ENCODE assay signal across 37 cellular contexts in the genomic region with DNA sequence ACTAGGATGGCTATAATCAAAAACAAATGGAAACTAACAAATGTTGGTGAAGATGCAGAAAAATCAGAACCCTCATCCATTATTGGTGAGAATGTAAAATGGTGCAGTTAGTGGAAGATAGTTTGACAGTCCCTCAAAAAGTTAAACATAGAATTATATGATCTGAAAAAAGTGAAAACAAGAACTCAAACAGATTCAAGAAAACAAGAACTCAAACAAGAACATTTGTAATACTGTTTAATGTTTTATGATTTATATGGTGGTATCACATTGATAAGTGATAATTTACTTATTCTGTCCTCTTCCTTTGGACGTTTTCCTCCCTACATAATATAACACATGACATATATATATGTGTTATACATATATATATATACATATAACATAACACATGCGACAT. TPM values are rescaled to one million over a fixed set of nuclear protein-coding genes. Genes with fewer than 3 reads are reported as not detected.
"Had no signal": no experiment of that assay in that cellular context is flagged by ENCODE, and none has a peak within 500 bp of the region (broad histone marks: within the 10 kb centered on the region; RNA-seq: fewer than 3 reads in every experiment).

No MANE protein-coding gene starts in this region.

- FAIRE-seq: bronchial epithelial cell, TTC549 had no signal

- H3K9me3 Mint-ChIP-seq: central memory CD8-positive, alpha-beta T cell had no signal

- H3K27me3 ChIP-seq: ascending aorta, cardiac muscle cell had no signal

- H3K4me3 ChIP-seq: ascending aorta, cardiac muscle cell had no signal

- H3K36me3 ChIP-seq: ascending aorta, cardiac muscle cell, WERI-Rb-1 had no signal

- H3K4me3 Mint-ChIP-seq: activated CD4-positive, alpha-beta memory T cell treated with anti-CD3 and anti-CD28 coated beads for 36 hours; activated CD4-positive, alpha-beta T cell treated with anti-CD3 and anti-CD28 coated beads, Interleukin-2, amount 10 ng/mL, durations not matched to agents 24 days and 14 days; activated CD8-positive, alpha-beta T cell treated with anti-CD3 and anti-CD28 coated beads for 36 hours; activated naive CD4-positive, alpha-beta T cell treated with anti-CD3 and anti-CD28 coated beads for 36 hours; activated naive CD8-positive, alpha-beta T cell treated with anti-CD3 and anti-CD28 coated beads for 36 hours; brain; central memory CD8-positive, alpha-beta T cell; T-helper 1 cell treated with Interleukin-12 subunit alpha and Interleukin-12 subunit beta and Interleukin-4 antibody, amounts not matched to agents 30 μg/mL and 1 μg/mL, for 36 hours; T-helper 2 cell treated with Interferon-gamma antibody and Interleukin-4, amounts not matched to agents 5 μg/mL and 100 μg/mL, for 36 hours; WTC11 had no signal

- H3K27ac Mint-ChIP-seq: activated CD4-positive, alpha-beta memory T cell treated with anti-CD3 and anti-CD28 coated beads for 36 hours; activated CD4-positive, alpha-beta T cell treated with anti-CD3 and anti-CD28 coated beads, Interleukin-2, amount 10 ng/mL, durations not matched to agents 24 days and 14 days; activated CD8-positive, alpha-beta T cell treated with anti-CD3 and anti-CD28 coated beads for 36 hours; activated naive CD4-positive, alpha-beta T cell treated with anti-CD3 and anti-CD28 coated beads for 36 hours; activated naive CD4-positive, alpha-beta T cell treated with anti-CD3 and anti-CD28 coated beads, Interleukin-2, amount 50 U/mL, for 72 hours; activated naive CD8-positive, alpha-beta T cell treated with anti-CD3 and anti-CD28 coated beads for 36 hours; activated T-helper 2 cell treated with anti-CD3 and anti-CD28 coated beads, Interferon-gamma antibody, Interleukin-2, Interleukin-4, amounts not matched to agents 10 μg/mL and 5 μg/mL and 100 μg/mL, durations not matched to agents 14 hours and 24 hours and 36 hours; brain; T-helper 1 cell treated with Interleukin-12 subunit alpha and Interleukin-12 subunit beta and Interleukin-4 antibody, amounts not matched to agents 30 μg/mL and 1 μg/mL, for 36 hours; T-helper 2 cell treated with Interferon-gamma antibody and Interleukin-4, amounts not matched to agents 5 μg/mL and 100 μg/mL, for 36 hours; WTC11 had no signal

- DNase-seq: activated CD4-positive, alpha-beta memory T cell treated with anti-CD3 and anti-CD28 coated beads for 36 hours; activated CD4-positive, alpha-beta T cell treated with anti-CD3 and anti-CD28 coated beads for 4 hours; activated CD4-positive, alpha-beta T cell treated with anti-CD3 and anti-CD28 coated beads, Interleukin-2, amount 10 ng/mL, durations not matched to agents 24 days and 14 days; activated CD4-positive, alpha-beta T cell treated with anti-CD3 and anti-CD28 coated beads, Interleukin-2, amount 50 U/mL, for 1 hour; activated CD4-positive, alpha-beta T cell treated with anti-CD3 and anti-CD28 coated beads, Interleukin-2, amount 50 U/mL, for 4 hours; activated CD4-positive, CD25-positive, alpha-beta regulatory T cell; activated CD8-positive, alpha-beta memory T cell treated with anti-CD3 and anti-CD28 coated beads, Interleukin-2, amount 50 U/mL, for 4 hours; activated CD8-positive, alpha-beta T cell treated with anti-CD3 and anti-CD28 coated beads for 36 hours; activated effector memory CD4-positive, alpha-beta T cell treated with Interleukin-2 at 50 U/mL for 16 hours; activated gamma-delta T cell; activated naive CD4-positive, alpha-beta T cell treated with anti-CD3 and anti-CD28 coated beads for 36 hours; activated naive CD4-positive, alpha-beta T cell treated with anti-CD3 and anti-CD28 coated beads, Interleukin-2, amount 50 U/mL, for 16 hours; activated naive CD8-positive, alpha-beta T cell treated with anti-CD3 and anti-CD28 coated beads for 36 hours; activated T-cell treated with anti-CD3 and anti-CD28 coated beads for 4 hours; activated T-cell treated with anti-CD3 and anti-CD28 coated beads, Interleukin-2, amount 50 U/mL, for 1 hour; activated T-cell treated with anti-CD3 and anti-CD28 coated beads, Interleukin-2, amount 50 U/mL, for 48 hours; amygdala; anterior cingulate cortex; cerebellar nuclear complex; SW 1271; T-helper 1 cell; T-helper 2 cell; T-helper 9 cell; WERI-Rb-1 had no signal

- H3K27ac ChIP-seq: ascending aorta, cardiac muscle cell, WERI-Rb-1 had no signal

- H3K27me3 Mint-ChIP-seq: activated CD4-positive, alpha-beta T cell treated with anti-CD3 and anti-CD28 coated beads, Interleukin-2, amount 10 ng/mL, durations not matched to agents 24 days and 14 days; activated CD8-positive, alpha-beta T cell treated with anti-CD3 and anti-CD28 coated beads for 36 hours; activated naive CD8-positive, alpha-beta T cell treated with anti-CD3 and anti-CD28 coated beads for 36 hours; central memory CD8-positive, alpha-beta T cell had no signal

- ATAC-seq: activated CD4-positive, CD25-positive, alpha-beta regulatory T cell treated with anti-CD3 and anti-CD28 coated beads, Interleukin-2, amount 50 U/mL, for 24 hours; activated CD8-positive, alpha-beta T cell treated with anti-CD3 and anti-CD28 coated beads for 36 hours; activated naive CD4-positive, alpha-beta T cell treated with anti-CD3 and anti-CD28 coated beads, Interleukin-2, amount 50 U/mL, for 72 hours; WTC11 had no signal

RNA-seq across cellular contexts. Expression of gene SCNN1G, which starts 45.3 kb away (rescaled TPM):
- total RNA-seq: activated CD4-positive, alpha-beta memory T cell treated with anti-CD3 and anti-CD28 coated beads for 36 hours; activated CD4-positive, alpha-beta T cell treated with anti-CD3 and anti-CD28 coated beads, Interleukin-2, amount 10 ng/mL, durations not matched to agents 24 days and 14 days; activated CD8-positive, alpha-beta memory T cell treated with anti-CD3 and anti-CD28 coated beads for 36 hours; activated CD8-positive, alpha-beta T cell treated with anti-CD3 and anti-CD28 coated beads for 36 hours; activated naive CD4-positive, alpha-beta T cell treated with anti-CD3 and anti-CD28 coated beads for 36 hours; activated naive CD4-positive, alpha-beta T cell treated with anti-CD3 and anti-CD28 coated beads, Interleukin-2, amount 50 U/mL, for 72 hours; activated naive CD8-positive, alpha-beta T cell treated with anti-CD3 and anti-CD28 coated beads for 36 hours; activated T-helper 2 cell treated with anti-CD3 and anti-CD28 coated beads, Interferon-gamma antibody, Interleukin-2, Interleukin-4, amounts not matched to agents 10 μg/mL and 5 μg/mL and 100 μg/mL, durations not matched to agents 14 hours and 24 hours and 36 hours; ascending aorta; bronchial epithelial cell; cardiac muscle cell had no signal
- polyA plus RNA-seq: cardiac muscle cell had no signal
